ENCODE assay signal across 15 cellular contexts in the genomic region with DNA sequence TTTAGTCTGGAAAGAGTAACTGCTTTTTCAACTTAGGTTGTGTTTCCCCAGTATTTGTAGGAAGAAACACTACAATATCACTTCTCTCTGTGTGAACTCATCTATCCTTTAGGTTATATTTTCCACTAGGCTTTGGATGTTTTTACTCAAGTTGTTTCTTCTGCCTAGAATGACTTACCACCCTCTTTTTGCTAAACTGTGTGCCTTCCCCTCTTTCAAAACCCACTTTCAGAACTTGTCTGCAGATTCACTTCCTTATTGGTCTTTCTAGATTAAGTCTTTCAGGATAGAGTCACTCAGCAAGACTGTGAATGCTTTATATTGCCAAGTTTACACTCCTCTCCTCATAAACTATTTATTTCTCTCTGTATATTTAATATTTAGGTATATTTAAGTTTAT. TPM values are rescaled to one million over a fixed set of nuclear protein-coding genes. Genes with fewer than 3 reads are reported as not detected.
DNase-seq lines count a peak whose midpoint lies in the region; ATAC-seq, FAIRE-seq and TF ChIP-seq lines count a peak whose summit lies in the region.
"Had no signal": no experiment of that assay in that cellular context is flagged by ENCODE, and none has a peak within 500 bp of the region (broad histone marks: within the 10 kb centered on the region; RNA-seq: fewer than 3 reads in every experiment).

No MANE protein-coding gene starts in this region.

- no peak for TF ChIP-seq EP300 in A549 (IDR thresholded peaks at IDR 0.05)

- TF ChIP-seq POLR2A in A549 (IDR thresholded peaks at IDR 0.05; ENCODE audit: low read length) (no peak), breast epithelium (IDR thresholded peaks at IDR 0.05) (no peak)

- DNase-seq in A549 (ENCODE audit: low read depth in 1 of 2, low spot score in 1 of 2) (no peak), NOMO-1 treated with DMSO at 0.1 percent for 48 hours (lab: John Stamatoyannopoulos, UW; ENCODE audit: unreplicated experiment) (peak; percentile 89), HT-29 (ENCODE audit: low spot score) (no peak), pons (ENCODE audit: low spot score) (no peak), breast epithelium (ENCODE audit: low spot score in 2 of 2) (no peak), NCI-H2171 treated with DMSO at 0.1 percent for 48 hours (lab: John Stamatoyannopoulos, UW) (no peak)
- DNase-seq: NCI-H446 treated with DMSO at 0.1 percent for 48 hours; occipital lobe; stimulated activated CD4-positive, alpha-beta T cell treated with anti-CD3 and anti-CD28 coated beads, Interleukin-4, amount 100 ng/mL, for 4 hours; thyroid gland had no signal

- intact Hi-C loops in breast epithelium (cut with DNase I; ENCODE audit: low total_unique reads): no loop called here

- H3K4me3 ChIP-seq in A549 (no peak overlapping the region), breast epithelium (no peak overlapping the region)
- H3K4me3 ChIP-seq: thyroid gland had no signal

- H3K36me3 ChIP-seq in breast epithelium: no peaks in the 10 kb centered on the region
- H3K36me3 ChIP-seq: thyroid gland had no signal

- CTCF ChIA-PET in A549 (lab: Yijun Ruan, JAX): interaction anchor here (1.5 to 2.0 kb wide), 2 partner anchors 10 to 34 kb away, joined by 3 to 6 read pairs; no protein-coding TSS in a partner anchor

- no peak for FAIRE-seq in A549 (lab: Jason Lieb, UNC)
- FAIRE-seq: A204.1, HepG2, islet of Langerhans had no signal

- POLR2A ChIA-PET in A549 (lab: Yijun Ruan, JAX): interaction anchor here (1.6 kb wide), 1 partner anchor 14 kb away, joined by 8 read pairs; a partner anchor contains a TSS

- no peak for TF ChIP-seq RAD21 in A549 (conservative IDR thresholded peaks at IDR 0.05 in 1 of 2, IDR thresholded peaks at IDR 0.05 in 1 of 2)

- TF ChIP-seq CTCF in A549 (IDR thresholded peaks at IDR 0.05): no peak
- no peak for TF ChIP-seq CTCF in breast epithelium (IDR thresholded peaks at IDR 0.05)

- no peaks in the 10 kb centered on the region for H3K9me3 ChIP-seq in A549
- H3K9me3 ChIP-seq in breast epithelium: no peaks in the 10 kb centered on the region
- H3K9me3 ChIP-seq: thyroid gland had no signal

- H3K27me3 ChIP-seq in breast epithelium: no peaks in the 10 kb centered on the region
- H3K27me3 ChIP-seq: thyroid gland had no signal

- H3K4me2 ChIP-seq in A549: peak overlapping the region; percentile 14; the same call in 1 of the 3 replicates

- ATAC-seq in A549: no peak
- ATAC-seq in GM19395 (IDR thresholded peaks at IDR 0.05; ENCODE audit: unreplicated experiment): peak; percentile 86
- ATAC-seq in HG02938 (IDR thresholded peaks at IDR 0.05; ENCODE audit: unreplicated experiment): peak; percentile 69
- ATAC-seq: HepG2 had no signal

- 0 out of 6 replicates have a peak overlapping the region, but pooled peaks of 1 of the 2 experiments have one; percentile 21 for H3K27ac ChIP-seq in A549
- no peak overlapping the region for H3K27ac ChIP-seq in breast epithelium
- H3K27ac ChIP-seq: thyroid gland had no signal

- H3K4me1 ChIP-seq in A549 (peaks cover 37% of the 10 kb centered on the region), breast epithelium (no peaks in the 10 kb centered on the region)

TF ChIP-seq in A549, 52 proteins besides CTCF, POLR2A, EP300 and RAD21:
- TF ChIP-seq HDAC2 (IDR thresholded peaks at IDR 0.05) (no peak), MAZ (IDR thresholded peaks at IDR 0.05; ENCODE audit: borderline replicate concordance, low read depth, low read length) (no peak), FOSL2 (IDR thresholded peaks at IDR 0.05) (no peak), FOSL2 (CRISPR knock-in tag; IDR thresholded peaks at IDR 0.05) (no peak), HEYL (CRISPR knock-in tag; IDR thresholded peaks at IDR 0.05) (no peak), TFCP2L1 (CRISPR knock-in tag; IDR thresholded peaks at IDR 0.05) (no peak), HOXA7 (CRISPR knock-in tag; IDR thresholded peaks at IDR 0.05) (no peak)

RNA-seq across cellular contexts. Expression of a gene that starts 14.2 kb away (rescaled TPM):
- 223 and 257 TPM in 2 replicates for polyA plus RNA-seq in A549 (2011; rRNA removed)
- 48.9 and 52.6 TPM in 2 replicates for polyA plus RNA-seq in A549 (2012; cell fraction: cytosol; rRNA removed)
- 39.1 and 51.1 TPM in 2 replicates for polyA plus RNA-seq in A549 (2012; cell fraction: nucleus; rRNA removed)
- 150 to 172 TPM (median 163 TPM) in 3 replicates for polyA plus RNA-seq in A549 (2017; fragmentation: RNase III; extraction: RNeasy Plus Mini Kit Qiagen cat#74134 plus additional on column Dnase treatment)
- polyA minus RNA-seq in A549 (2011; rRNA and poly(A)+ RNA removed): 111 and 112 TPM in 2 replicates
- 35.6 and 37.2 TPM in 2 replicates for total RNA-seq in HT-29 (2014; rRNA removed; shearing (Covaris generic))
- 100 to 1,000 TPM; 221 to 400 (median 287) TPM for total RNA-seq in breast epithelium

Comparison
In these comparisons a context has a peak if more than half of its experiments do, and no peak if none do; other contexts are left out.
1. ATAC-seq: peak in GM19395 (single experiment) and HG02938 (single experiment); none in A549 (0 of 2).